Comparison of ENCODE assay signal across 5 cellular contexts in the genomic region with DNA sequence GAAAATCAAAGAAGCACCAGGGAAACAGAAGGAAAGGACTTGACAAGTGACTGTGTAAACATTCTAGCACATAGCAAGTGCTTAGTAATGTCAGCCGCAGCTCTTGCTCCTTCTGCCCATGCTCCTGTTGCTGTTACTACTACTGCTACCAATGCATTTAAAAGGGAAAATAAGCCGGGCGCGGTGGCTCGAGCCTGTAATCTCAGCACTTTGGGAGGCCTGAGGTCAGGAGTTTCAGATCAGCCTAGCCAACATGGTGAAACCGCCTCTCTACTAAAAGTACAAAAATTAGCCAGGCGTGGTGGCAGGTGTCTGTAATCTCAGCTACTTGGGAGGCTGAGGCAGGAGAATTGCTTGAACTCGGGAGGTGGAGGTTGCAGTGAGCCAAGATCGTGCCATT. TPM values are rescaled to one million over a fixed set of nuclear protein-coding genes. Genes with fewer than 3 reads are reported as not detected.
"Had no signal": no experiment of that assay in that cellular context is flagged by ENCODE, and none has a peak within 500 bp of the region (broad histone marks: within the 10 kb centered on the region; RNA-seq: fewer than 3 reads in every experiment).

No MANE protein-coding gene starts in this region.

RNA-seq across cellular contexts. Expression of a gene that starts 49.5 kb away (rescaled TPM):
- total RNA-seq: left ventricle myocardium inferior; myocyte; naive thymus-derived CD4-positive, alpha-beta T cell; natural killer cell treated with Interleukin-12 subunit alpha and Interleukin-12 subunit beta and Interleukin-15 and Interleukin-18, amount 100 ng/mL, for 72 hours; psoas muscle had no signal
